In genomic region chr16:5900046-5900445, GRCh38 we compare ENCODE assay signal across 24 cellular contexts.
"Had no signal": no experiment of that assay in that cellular context is flagged by ENCODE, and none has a peak within 500 bp of the region (broad histone marks: within the 10 kb centered on the region; RNA-seq: fewer than 3 reads in every experiment).

No MANE protein-coding gene starts in this region.

- H3K27ac Mint-ChIP-seq: immature natural killer cell; naive thymus-derived CD4-positive, alpha-beta T cell; nephron progenitor cell; stimulated activated memory B cell treated with anti-CD40 and anti-IgM and Interleukin-4, amounts not matched to agents 10 μg/mL and 1 μg/mL and 100 μg/mL, for 72 hours; stimulated activated naive CD8-positive, alpha-beta T cell treated with anti-CD3 and anti-CD28 coated beads, Interleukin-15, Interleukin-2, amounts not matched to agents 100 ng/mL and 50 ng/mL, for 24 hours had no signal

- H3K9ac ChIP-seq: parathyroid adenoma had no signal

- H3K27me3 ChIP-seq: dorsolateral prefrontal cortex, esophagus muscularis mucosa, gastroesophageal sphincter, right lobe of liver, tibial artery, upper lobe of left lung, vagina had no signal

- H3K4me1 ChIP-seq: esophagus muscularis mucosa, gastroesophageal sphincter, parathyroid adenoma, prostate gland, right lobe of liver, tibial artery, upper lobe of left lung, vagina had no signal

- ATAC-seq: gastroesophageal sphincter; left colon; left ventricle myocardium superior; naive thymus-derived CD4-positive, alpha-beta T cell; right lobe of liver; stimulated activated memory B cell treated with anti-CD40 and anti-IgM and Interleukin-4, amounts not matched to agents 10 μg/mL and 1 μg/mL and 100 μg/mL, for 72 hours had no signal

- H3K36me3 Mint-ChIP-seq: immature natural killer cell; naive thymus-derived CD4-positive, alpha-beta T cell; stimulated activated memory B cell treated with anti-CD40 and anti-IgM and Interleukin-4, amounts not matched to agents 10 μg/mL and 1 μg/mL and 100 μg/mL, for 72 hours had no signal

- H3K36me3 ChIP-seq: esophagus muscularis mucosa, gastroesophageal sphincter, prostate gland, right lobe of liver, tibial artery, upper lobe of left lung, vagina had no signal

- FAIRE-seq: keratinocyte had no signal

- H2AFZ ChIP-seq: parathyroid adenoma had no signal

- H3K27ac ChIP-seq: dorsolateral prefrontal cortex, esophagus muscularis mucosa, gastroesophageal sphincter, parathyroid adenoma, prostate gland, right lobe of liver, tibial artery, upper lobe of left lung, vagina had no signal

- H3K9me3 Mint-ChIP-seq: nephron progenitor cell had no signal

- H3K79me2 ChIP-seq: parathyroid adenoma had no signal

- H3K9me3 ChIP-seq: prostate gland, right lobe of liver, vagina had no signal

- H3K4me3 Mint-ChIP-seq: immature natural killer cell; naive thymus-derived CD4-positive, alpha-beta T cell; nephron progenitor cell; stimulated activated memory B cell treated with anti-CD40 and anti-IgM and Interleukin-4, amounts not matched to agents 10 μg/mL and 1 μg/mL and 100 μg/mL, for 72 hours; stimulated activated naive CD8-positive, alpha-beta T cell treated with anti-CD3 and anti-CD28 coated beads, Interleukin-15, Interleukin-2, amounts not matched to agents 100 ng/mL and 50 ng/mL, for 24 hours had no signal

- DNase-seq: cortex of kidney; dorsolateral prefrontal cortex; effector CD8-positive, alpha-beta T cell; immature natural killer cell; left colon; left ventricle myocardium superior; naive thymus-derived CD4-positive, alpha-beta T cell; nephron progenitor cell; retina; right lobe of liver; stimulated activated CD4-positive, alpha-beta T cell treated with anti-CD3 and anti-CD28 coated beads, Interleukin-15, amount 100 ng/mL, for 24 hours; stimulated activated CD4-positive, alpha-beta T cell treated with anti-CD3 and anti-CD28 coated beads, Interleukin-1b, Interleukin-23, amount 100 ng/mL, for 48 hours; stimulated activated CD4-positive, alpha-beta T cell treated with anti-CD3 and anti-CD28 coated beads, Interleukin-4, amount 100 ng/mL, for 24 hours; tibial artery; upper lobe of left lung had no signal

- H3K27me3 Mint-ChIP-seq: naive thymus-derived CD4-positive, alpha-beta T cell; stimulated activated memory B cell treated with anti-CD40 and anti-IgM and Interleukin-4, amounts not matched to agents 10 μg/mL and 1 μg/mL and 100 μg/mL, for 72 hours; stimulated activated naive CD8-positive, alpha-beta T cell treated with anti-CD3 and anti-CD28 coated beads, Interleukin-15, Interleukin-2, amounts not matched to agents 100 ng/mL and 50 ng/mL, for 24 hours had no signal

- H3K4me3 ChIP-seq: dorsolateral prefrontal cortex, esophagus muscularis mucosa, gastroesophageal sphincter, lung, prostate gland, right lobe of liver, tibial artery, upper lobe of left lung, vagina had no signal

- H3K4me1 Mint-ChIP-seq: immature natural killer cell; naive thymus-derived CD4-positive, alpha-beta T cell; stimulated activated memory B cell treated with anti-CD40 and anti-IgM and Interleukin-4, amounts not matched to agents 10 μg/mL and 1 μg/mL and 100 μg/mL, for 72 hours had no signal
